ENCODE assay signal across 27 cellular contexts in the genomic region with DNA sequence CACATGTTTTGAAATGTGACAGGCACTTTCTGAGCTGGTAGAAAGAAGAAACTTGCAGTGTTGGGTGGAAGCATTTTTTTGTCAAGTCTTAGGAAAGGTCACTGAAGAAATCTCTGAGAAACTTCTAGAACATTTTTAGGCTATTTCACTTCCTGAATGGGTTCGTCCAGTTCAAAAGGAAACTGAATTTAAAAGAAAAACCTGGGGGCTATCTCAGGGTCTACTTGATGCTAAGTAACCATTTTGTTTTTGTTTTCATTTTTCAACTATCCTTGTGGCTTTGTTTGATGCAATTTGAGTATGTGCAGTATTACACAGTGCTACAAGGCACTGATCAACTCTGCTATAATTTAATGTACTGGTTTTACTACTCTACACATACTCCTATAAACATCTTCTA. TPM values are rescaled to one million over a fixed set of nuclear protein-coding genes. Genes with fewer than 3 reads are reported as not detected.
DNase-seq lines count a peak whose midpoint lies in the region; ATAC-seq and TF ChIP-seq lines count a peak whose summit lies in the region.
"Had no signal": no experiment of that assay in that cellular context is flagged by ENCODE, and none has a peak within 500 bp of the region (broad histone marks: within the 10 kb centered on the region; RNA-seq: fewer than 3 reads in every experiment).

No MANE protein-coding gene starts in this region.

- H3K36me3 ChIP-seq in OCI-LY3 (replicated peaks; ENCODE audit: low read depth, low read length) (no peaks in the 10 kb centered on the region), trophoblast cell (ENCODE audit: control insufficient read depth in 1 of 2, insufficient read depth in 2 of 2, low read length in 2 of 2) (no peaks in the 10 kb centered on the region)
- H3K36me3 ChIP-seq in effector memory CD4-positive, alpha-beta T cell (ENCODE audit: control insufficient read depth, insufficient read depth, low read length) = no peaks in the 10 kb centered on the region
- H3K36me3 ChIP-seq: ovary, right atrium auricular region, spleen had no signal

- H3K9me3 ChIP-seq in OCI-LY3 (ENCODE audit: insufficient read depth, low read length) (no peaks in the 10 kb centered on the region), trophoblast cell (ENCODE audit: insufficient read depth, low read depth, low read length) (no peaks in the 10 kb centered on the region)
- H3K9me3 ChIP-seq in effector memory CD4-positive, alpha-beta T cell (ENCODE audit: control insufficient read depth, low read length) = no peaks in the 10 kb centered on the region
- H3K9me3 ChIP-seq: mucosa of descending colon, ovary, spleen had no signal

- H2BK5ac ChIP-seq in trophoblast cell (ENCODE audit: low read depth, low read length, poor library complexity) = no peak overlapping the region

- peak overlapping the region; percentile 4; the same call in 1 of the 2 replicates for H3K27ac ChIP-seq in OCI-LY3 (ENCODE audit: low read length)
- H3K27ac ChIP-seq in effector memory CD4-positive, alpha-beta T cell (ENCODE audit: insufficient read depth, low read length, poor library complexity, severe bottlenecking) = no peak overlapping the region
- H3K27ac ChIP-seq in trophoblast cell (ENCODE audit: low read depth, low read length) = no peak overlapping the region
- H3K27ac ChIP-seq: ovary, right atrium auricular region, spleen had no signal

- H2AFZ ChIP-seq in OCI-LY3 (ENCODE audit: low read depth, low read length) = peak overlapping the region; percentile 56
- H2AFZ ChIP-seq in trophoblast cell (ENCODE audit: insufficient read depth, low read length, poor library complexity) = no peak overlapping the region

- no peak overlapping the region for H3K4ac ChIP-seq in trophoblast cell (ENCODE audit: low read depth, low read length)

- WGBS in trophoblast cell (ENCODE audit: extremely low coverage, insufficient coverage, insufficient read length) = no CpG with 5 or more reads among the region's 1 CpG

- no peak overlapping the region for H2AK5ac ChIP-seq in trophoblast cell (ENCODE audit: low read length)

- no peak overlapping the region for H3K18ac ChIP-seq in trophoblast cell (ENCODE audit: low read length)

- no peak overlapping the region for H4K8ac ChIP-seq in trophoblast cell (ENCODE audit: low read depth, low read length)

- DNase-seq in effector memory CD4-positive, alpha-beta T cell = no peak
- DNase-seq in trophoblast cell (no peak), SW 1271 (lab: John Stamatoyannopoulos, UW) (no peak), NCI-H128 (lab: John Stamatoyannopoulos, UW; ENCODE audit: unreplicated experiment) (no peak)
- DNase-seq: activated CD4-positive, alpha-beta T cell treated with anti-CD3 and anti-CD28 coated beads for 36 hours; activated gamma-delta T cell treated with Interleukin-2 at 50 U/mL for 16 hours; activated naive CD8-positive, alpha-beta T cell treated with anti-CD3 and anti-CD28 coated beads, Interleukin-2, amount 50 U/mL, for 24 hours; activated T-cell treated with anti-CD3 and anti-CD28 coated beads, Interleukin-2, amount 50 U/mL, for 24 hours; AML-193; CD8-positive, alpha-beta T cell; GDM1; mucosa of descending colon; NCI-H1436; NCI-H2107; nephron progenitor cell; ovary; spleen; stimulated activated CD4-positive, alpha-beta T cell treated with anti-CD3 and anti-CD28 coated beads, Interleukin-2, amount 100 ng/mL, for 48 hours; substantia nigra; T-helper 17 cell had no signal

- H3K4me1 ChIP-seq in OCI-LY3 (ENCODE audit: low read length) (peaks cover 46% of the 10 kb centered on the region), trophoblast cell (ENCODE audit: control insufficient read depth in 1 of 2, insufficient read depth in 2 of 2, low read length in 2 of 2) (no peaks in the 10 kb centered on the region)
- H3K4me1 ChIP-seq in effector memory CD4-positive, alpha-beta T cell (ENCODE audit: control insufficient read depth, insufficient read depth, low read length, poor library complexity, severe bottlenecking) = no peaks in the 10 kb centered on the region
- H3K4me1 ChIP-seq: right atrium auricular region, spleen had no signal

- H3K23ac ChIP-seq in trophoblast cell (ENCODE audit: low read length) = no peak overlapping the region

- peaks cover 1% of the 10 kb centered on the region for H3K79me1 ChIP-seq in trophoblast cell (ENCODE audit: low read length)

- no peaks in the 10 kb centered on the region for H3K27me3 ChIP-seq in OCI-LY3 (ENCODE audit: low read depth, low read length)
- H3K27me3 ChIP-seq in effector memory CD4-positive, alpha-beta T cell (replicated peaks; ENCODE audit: control insufficient read depth, insufficient read depth, low read length, poor library complexity, severe bottlenecking) = no peaks in the 10 kb centered on the region
- no peaks in the 10 kb centered on the region for H3K27me3 ChIP-seq in trophoblast cell (ENCODE audit: insufficient read depth, low read length)
- H3K27me3 ChIP-seq: ovary, right atrium auricular region had no signal

- H3K79me2 ChIP-seq in OCI-LY3 (ENCODE audit: low read length) (no peaks in the 10 kb centered on the region), trophoblast cell (ENCODE audit: control insufficient read depth, insufficient read depth, low read length, poor library complexity) (no peaks in the 10 kb centered on the region)

- H3K9ac ChIP-seq in OCI-LY3 (ENCODE audit: low read length) = peak overlapping the region; percentile 3; the same call in 1 of the 2 replicates
- H3K9ac ChIP-seq in trophoblast cell (ENCODE audit: low read length) = no peak overlapping the region

- H2BK120ac ChIP-seq in trophoblast cell (ENCODE audit: insufficient read depth, low read length, poor library complexity) = no peak overlapping the region

- no peak overlapping the region for H4K12ac ChIP-seq in trophoblast cell (ENCODE audit: low read depth, low read length)

- no peak overlapping the region for H3K14ac ChIP-seq in trophoblast cell (ENCODE audit: low read length)

- H4K20me1 ChIP-seq in OCI-LY3 (ENCODE audit: insufficient read depth, low read length) = no peaks in the 10 kb centered on the region

- H3K4me2 ChIP-seq in OCI-LY3 (ENCODE audit: low read length) (peak overlapping the region; percentile 40), trophoblast cell (ENCODE audit: low read length) (no peak overlapping the region)

- H2BK12ac ChIP-seq in trophoblast cell (ENCODE audit: low read length) = no peak overlapping the region

- no peak overlapping the region for H4K91ac ChIP-seq in trophoblast cell (ENCODE audit: low read depth, low read length)

- TF ChIP-seq CTCF in OCI-LY3 (IDR thresholded peaks at IDR 0.05; ENCODE audit: low read depth, low read length) = no peak

- peak; percentile 61 for ATAC-seq in GM18511 (IDR thresholded peaks at IDR 0.05; ENCODE audit: unreplicated experiment)
- ATAC-seq in GM21528 (IDR thresholded peaks at IDR 0.05; ENCODE audit: low FRiP score, unreplicated experiment) = peak; percentile 54
- ATAC-seq in HG03095 (IDR thresholded peaks at IDR 0.05; ENCODE audit: unreplicated experiment) = peak; percentile 45
- ATAC-seq: activated CD4-positive, alpha-beta T cell treated with anti-CD3 and anti-CD28 coated beads for 36 hours; activated naive CD8-positive, alpha-beta T cell treated with anti-CD3 and anti-CD28 coated beads, Interleukin-2, amount 50 U/mL, for 24 hours; CD8-positive, alpha-beta T cell; K562; mucosa of descending colon; stimulated activated effector memory CD8-positive, alpha-beta T cell treated with anti-CD3 and anti-CD28 coated beads, Interleukin-12 subunit alpha, Interleukin-12 subunit beta, amount 100 ng/mL, for 72 hours; T-helper 17 cell had no signal

- H3K4me3 ChIP-seq in OCI-LY3 (ENCODE audit: low read length) = no peak overlapping the region
- H3K4me3 ChIP-seq in effector memory CD4-positive, alpha-beta T cell (ENCODE audit: insufficient read depth, low read depth, low read length, poor library complexity, severe bottlenecking) = no peak overlapping the region
- H3K4me3 ChIP-seq in trophoblast cell (ENCODE audit: low read depth, low read length) = no peak overlapping the region
- H3K4me3 ChIP-seq: K562, mucosa of descending colon, ovary, right atrium auricular region, spleen had no signal

RNA-seq across cellular contexts. Expression of a gene that starts 34.0 kb away (rescaled TPM):
- polyA plus RNA-seq in trophoblast cell (2013) = 106 and 109 TPM in 2 replicates
- polyA plus RNA-seq: K562 had no signal
